ENCODE assay signal across 29 cellular contexts in genomic region chr9:36250079-36250478, GRCh38. TPM values are rescaled to one million over a fixed set of nuclear protein-coding genes. Genes with fewer than 3 reads are reported as not detected.
DNase-seq lines count a peak whose midpoint lies in the region; ATAC-seq and TF ChIP-seq lines count a peak whose summit lies in the region.
"Had no signal": no experiment of that assay in that cellular context is flagged by ENCODE, and none has a peak within 500 bp of the region (broad histone marks: within the 10 kb centered on the region; RNA-seq: fewer than 3 reads in every experiment).

No MANE protein-coding gene starts in this region.

- no peaks in the 10 kb centered on the region for H3K79me2 ChIP-seq in MM.1S (ENCODE audit: low read length)

- no peak overlapping the region for H3K4me3 ChIP-seq in MM.1S (ENCODE audit: low read length)
- H3K4me3 ChIP-seq: dorsolateral prefrontal cortex, K562, right atrium auricular region, suprapubic skin, vagina had no signal

- DNase-seq in AG08396 (ENCODE audit: low spot score) = peak; percentile 7
- DNase-seq in HFFc6 = no peak
- no peak for DNase-seq in central memory CD8-positive, alpha-beta T cell (ENCODE audit: low spot score in 2 of 2)
- no peak for DNase-seq in left lobe of liver (ENCODE audit: low spot score)
- no peak for DNase-seq in SK-N-DZ (ENCODE audit: low spot score)
- no peak for DNase-seq in MM.1S
- DNase-seq: ACHN; activated CD4-positive, alpha-beta T cell treated with anti-CD3 and anti-CD28 coated beads, Interleukin-2, amount 50 U/mL, for 1 hour; activated CD8-positive, alpha-beta memory T cell treated with anti-CD3 and anti-CD28 coated beads, Interleukin-2, amount 50 U/mL, for 48 hours; activated effector memory CD4-positive, alpha-beta T cell treated with anti-CD3 and anti-CD28 coated beads, Interleukin-2, amount 50 U/mL, for 16 hours; dorsolateral prefrontal cortex; erythroblast; H9; hippocampal formation; islet precursor cell; mesendoderm; naive B cell; NCI-H2171; NCI-H524 treated with DMSO at 0.1 percent for 48 hours; occipital lobe; SK-N-SH; WERI-Rb-1 had no signal

- peaks cover 15% of the 10 kb centered on the region for H3F3A ChIP-seq in MM.1S (ENCODE audit: insufficient read depth, low read length)

- peaks cover 11% of the 10 kb centered on the region for H3K4me1 ChIP-seq in MM.1S (ENCODE audit: low read length)

- no peak overlapping the region for H2AFZ ChIP-seq in MM.1S (ENCODE audit: low read length)

- peak overlapping the region; percentile 24 for H3K27ac Mint-ChIP-seq in HFFc6
- peak overlapping the region; percentile 0 for H3K27ac Mint-ChIP-seq in central memory CD8-positive, alpha-beta T cell (ENCODE audit: low read depth)
- H3K27ac Mint-ChIP-seq: H9 had no signal

- no peak overlapping the region for H3K4me3 Mint-ChIP-seq in HFFc6
- no peak overlapping the region for H3K4me3 Mint-ChIP-seq in central memory CD8-positive, alpha-beta T cell
- H3K4me3 Mint-ChIP-seq: H9 had no signal

- no peaks in the 10 kb centered on the region for H3K27me3 Mint-ChIP-seq in HFFc6 (ENCODE audit: insufficient read depth)
- no peaks in the 10 kb centered on the region for H3K27me3 Mint-ChIP-seq in central memory CD8-positive, alpha-beta T cell
- H3K27me3 Mint-ChIP-seq: naive B cell had no signal

- H3K36me3 ChIP-seq in MM.1S (replicated peaks; ENCODE audit: insufficient read depth, low read length) = no peaks in the 10 kb centered on the region

- ATAC-seq in central memory CD8-positive, alpha-beta T cell (replicated peaks; ENCODE audit: extremely low read depth, poor library complexity, severe bottlenecking) = no peak
- ATAC-seq in left lobe of liver = peak; percentile 21
- no peak for ATAC-seq in GM19035 (IDR thresholded peaks at IDR 0.05; ENCODE audit: unreplicated experiment)
- no peak for ATAC-seq in GM18502 (IDR thresholded peaks at IDR 0.05; ENCODE audit: poor library complexity, unreplicated experiment)
- ATAC-seq: K562 had no signal

- no peak overlapping the region for H3K4me2 ChIP-seq in MM.1S (ENCODE audit: low read depth, low read length)
- H3K4me2 ChIP-seq: SK-N-SH had no signal

- no peaks in the 10 kb centered on the region for H4K20me1 ChIP-seq in MM.1S (ENCODE audit: insufficient read depth, low read length)

- TF ChIP-seq CTCF in HFFc6 (IDR thresholded peaks at IDR 0.05) (no peak), MM.1S (IDR thresholded peaks at IDR 0.05; ENCODE audit: low read length) (no peak)

- no peak overlapping the region for H3K9ac ChIP-seq in MM.1S (ENCODE audit: low read length)
- H3K9ac ChIP-seq: SK-N-SH had no signal

- H3K9me3 ChIP-seq in MM.1S (replicated peaks; ENCODE audit: insufficient read depth, low read length) = no peaks in the 10 kb centered on the region
- H3K9me3 ChIP-seq: right atrium auricular region, SK-N-SH, suprapubic skin, vagina had no signal

- no peaks in the 10 kb centered on the region for H3K9me2 ChIP-seq in MM.1S (replicated peaks; ENCODE audit: insufficient read depth, low read length)
- H3K9me2 ChIP-seq: SK-N-SH had no signal

- H3K27ac ChIP-seq in MM.1S (ENCODE audit: low read length) = no peak overlapping the region
- H3K27ac ChIP-seq: C4-2B, dorsolateral prefrontal cortex, right atrium auricular region, suprapubic skin, vagina, WERI-Rb-1 had no signal

- peaks cover 17% of the 10 kb centered on the region for H3K4me1 Mint-ChIP-seq in HFFc6 (ENCODE audit: low read depth)
- H3K4me1 Mint-ChIP-seq in central memory CD8-positive, alpha-beta T cell = peaks cover 12% of the 10 kb centered on the region
- H3K4me1 Mint-ChIP-seq: H9 had no signal

- H3K9me3 Mint-ChIP-seq in HFFc6 = no peaks in the 10 kb centered on the region
- H3K9me3 Mint-ChIP-seq in central memory CD8-positive, alpha-beta T cell = no peaks in the 10 kb centered on the region
- H3K9me3 Mint-ChIP-seq: H9, naive B cell had no signal

- H3K27me3 ChIP-seq in MM.1S (replicated peaks; ENCODE audit: insufficient read depth, low read length) = no peaks in the 10 kb centered on the region
- H3K27me3 ChIP-seq: dorsolateral prefrontal cortex, right atrium auricular region, suprapubic skin, vagina had no signal

- peaks cover 7% of the 10 kb centered on the region for H3K36me3 Mint-ChIP-seq in HFFc6 (ENCODE audit: low read depth)
- H3K36me3 Mint-ChIP-seq in central memory CD8-positive, alpha-beta T cell (ENCODE audit: insufficient read depth) = peaks cover 23% of the 10 kb centered on the region

RNA-seq across cellular contexts. Expression of gene GNE, which starts 8.2 kb away (rescaled TPM):
- 10 to 100 TPM; 15.8 to 18.9 (median 17.8) TPM for total RNA-seq in HFFc6 (2021; fragmentation: NEBNext Ultra II Directional; extraction: Animal tissue kit (Norgen Biotek cat#: 25700))
- total RNA-seq in left lobe of liver = 94.4 TPM
- polyA plus RNA-seq in SK-N-DZ (2014; cell fraction: cytosol; rRNA removed) = 29.7 and 31.4 TPM in 2 replicates
- 11.2 and 13.3 TPM in 2 replicates for polyA plus RNA-seq in SK-N-DZ (2014; cell fraction: nucleus; rRNA removed)

RNA-seq across cellular contexts. Expression of gene CLTA, which starts 59.4 kb away (rescaled TPM):
- total RNA-seq in HFFc6 (2021; fragmentation: NEBNext Ultra II Directional; extraction: Animal tissue kit (Norgen Biotek cat#: 25700)) = 100 to 1,000 TPM; 247 to 272 (median 259) TPM
- 61.8 TPM for total RNA-seq in left lobe of liver
- 520 and 537 TPM in 2 replicates for polyA plus RNA-seq in SK-N-DZ (2014; cell fraction: cytosol; rRNA removed)
- polyA plus RNA-seq in SK-N-DZ (2014; cell fraction: nucleus; rRNA removed) = 198 and 245 TPM in 2 replicates
